In genomic region chr13:48069573-48069972, GRCh38 we compare ENCODE assay signal across 27 cellular contexts.
"Had no signal": no experiment of that assay in that cellular context is flagged by ENCODE, and none has a peak within 500 bp of the region (broad histone marks: within the 10 kb centered on the region; RNA-seq: fewer than 3 reads in every experiment).

No MANE protein-coding gene starts in this region.

- H3K27me3 ChIP-seq: gastroesophageal sphincter, hepatocyte, pancreas, right atrium auricular region, stomach, thyroid gland, upper lobe of right lung had no signal

- H3K4me3 ChIP-seq: gastroesophageal sphincter, hepatocyte, pancreas, psoas muscle, right atrium auricular region, smooth muscle cell, stomach, thyroid gland, upper lobe of right lung had no signal

- FAIRE-seq: colon, pancreas had no signal

- H3K4me1 ChIP-seq: gastroesophageal sphincter, pancreas, psoas muscle, right atrium auricular region, stomach, thyroid gland, upper lobe of right lung had no signal

- H3K9me3 ChIP-seq: thyroid gland had no signal

- H3K4me3 Mint-ChIP-seq: activated CD4-positive, alpha-beta memory T cell treated with anti-CD3 and anti-CD28 coated beads for 36 hours; activated CD4-positive, alpha-beta T cell treated with anti-CD3 and anti-CD28 coated beads, Interleukin-2, amount 10 ng/mL, durations not matched to agents 24 days and 14 days; activated naive CD8-positive, alpha-beta T cell treated with anti-CD3 and anti-CD28 coated beads, Interleukin-2, amount 50 U/mL, for 24 hours; activated T-cell treated with anti-CD3 and anti-CD28 coated beads, Interleukin-2, amount 50 U/mL, for 4 hours; activated T-helper 17 cell treated with anti-CD3 and anti-CD28 coated beads, Interleukin-2, amount 50 U/mL, for 72 hours; naive B cell; stimulated activated naive B cell treated with anti-CD40 and anti-IgM and Interleukin-4, amounts not matched to agents 10 μg/mL and 1 μg/mL and 100 μg/mL, for 72 hours had no signal

- DNase-seq: activated CD4-positive, alpha-beta memory T cell treated with anti-CD3 and anti-CD28 coated beads for 36 hours; activated CD4-positive, CD25-positive, alpha-beta regulatory T cell treated with anti-CD3 and anti-CD28 coated beads, Interleukin-2, amount 50 U/mL, for 72 hours; activated gamma-delta T cell treated with Interleukin-2 at 50 U/mL for 16 hours; activated naive CD4-positive, alpha-beta T cell treated with anti-CD3 and anti-CD28 coated beads, Interleukin-2, amount 50 U/mL, for 16 hours; activated naive CD8-positive, alpha-beta T cell treated with anti-CD3 and anti-CD28 coated beads, Interleukin-2, amount 50 U/mL, for 24 hours; activated T-cell treated with anti-CD3 and anti-CD28 coated beads, Interleukin-2, amount 50 U/mL, for 4 hours; dermis blood vessel endothelial cell; effector CD4-positive, alpha-beta T cell; islet precursor cell; left ventricle myocardium superior; naive B cell; pancreas; psoas muscle; stimulated activated CD4-positive, alpha-beta T cell treated with anti-CD3 and anti-CD28 coated beads, Interleukin-15, amount 100 ng/mL, for 24 hours; stimulated activated CD4-positive, alpha-beta T cell treated with anti-CD3 and anti-CD28 coated beads, Interleukin-2, amount 100 ng/mL, for 24 hours; stimulated activated naive B cell treated with anti-CD40 and anti-IgM and Interleukin-4, amounts not matched to agents 10 μg/mL and 1 μg/mL and 100 μg/mL, for 72 hours; stomach; T-helper 2 cell; thyroid gland; upper lobe of right lung had no signal

- H3K27ac ChIP-seq: gastroesophageal sphincter, hepatocyte, pancreas, psoas muscle, right atrium auricular region, stomach, thyroid gland, upper lobe of right lung had no signal

- H3K27me3 Mint-ChIP-seq: activated CD4-positive, alpha-beta memory T cell treated with anti-CD3 and anti-CD28 coated beads for 36 hours; activated CD4-positive, alpha-beta T cell treated with anti-CD3 and anti-CD28 coated beads, Interleukin-2, amount 10 ng/mL, durations not matched to agents 24 days and 14 days; activated naive CD8-positive, alpha-beta T cell treated with anti-CD3 and anti-CD28 coated beads, Interleukin-2, amount 50 U/mL, for 24 hours; activated T-helper 17 cell treated with anti-CD3 and anti-CD28 coated beads, Interleukin-2, amount 50 U/mL, for 72 hours; naive B cell; stimulated activated naive B cell treated with anti-CD40 and anti-IgM and Interleukin-4, amounts not matched to agents 10 μg/mL and 1 μg/mL and 100 μg/mL, for 72 hours had no signal

- H3K27ac Mint-ChIP-seq: activated CD4-positive, alpha-beta memory T cell treated with anti-CD3 and anti-CD28 coated beads for 36 hours; activated CD4-positive, alpha-beta T cell treated with anti-CD3 and anti-CD28 coated beads, Interleukin-2, amount 10 ng/mL, durations not matched to agents 24 days and 14 days; activated naive CD8-positive, alpha-beta T cell treated with anti-CD3 and anti-CD28 coated beads, Interleukin-2, amount 50 U/mL, for 24 hours; activated T-helper 17 cell treated with anti-CD3 and anti-CD28 coated beads, Interleukin-2, amount 50 U/mL, for 72 hours; stimulated activated naive B cell treated with anti-CD40 and anti-IgM and Interleukin-4, amounts not matched to agents 10 μg/mL and 1 μg/mL and 100 μg/mL, for 72 hours had no signal

- H3K9me3 Mint-ChIP-seq: activated T-helper 17 cell treated with anti-CD3 and anti-CD28 coated beads, Interleukin-2, amount 50 U/mL, for 72 hours had no signal
